ENCODE assay signal across 8 cellular contexts in the genomic region with DNA sequence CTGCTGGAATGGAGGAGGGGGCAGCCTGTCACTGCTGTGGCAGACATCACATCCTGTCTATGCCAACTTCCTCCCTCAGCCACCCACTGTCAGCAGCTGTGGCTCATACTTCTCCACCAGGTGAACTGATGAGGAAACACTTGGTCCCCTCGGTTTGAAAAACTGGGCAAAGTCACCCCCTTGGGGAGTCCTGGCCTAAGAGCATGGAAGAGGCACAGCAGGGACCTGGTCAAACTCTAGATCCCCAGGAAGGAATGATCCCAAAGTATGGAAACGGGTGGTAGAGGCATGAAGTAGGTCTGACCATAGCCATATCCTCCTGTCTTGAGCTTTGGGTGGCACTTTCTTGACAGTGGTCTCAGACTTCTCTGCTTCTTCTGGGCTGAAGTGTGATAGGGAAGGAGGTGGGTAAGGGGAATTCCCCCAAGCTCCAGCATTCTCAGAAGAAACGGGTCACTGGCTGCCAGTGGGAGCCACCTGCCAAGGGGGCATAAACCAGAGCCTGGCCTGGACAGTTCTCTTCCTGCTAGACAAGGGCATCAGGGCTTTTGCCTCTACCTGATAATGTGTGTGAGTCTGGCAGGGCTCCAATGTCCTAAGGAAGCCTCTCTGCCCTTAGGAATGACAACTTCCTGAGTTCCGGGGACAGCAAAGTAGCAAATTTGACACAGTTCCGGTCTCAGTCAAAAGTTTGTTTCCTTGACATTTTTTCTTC. TPM values are rescaled to one million over a fixed set of nuclear protein-coding genes. Genes with fewer than 3 reads are reported as not detected.
DNase-seq lines count a peak whose midpoint lies in the region; ATAC-seq and TF ChIP-seq lines count a peak whose summit lies in the region.

No MANE protein-coding gene starts in this region.

- no peak for TF ChIP-seq CTCF in lower lobe of right lung (IDR thresholded peaks at IDR 0.05)
- no peak for TF ChIP-seq CTCF in brain microvascular endothelial cell (IDR thresholded peaks at IDR 0.05; ENCODE audit: low read depth, low read length, missing control alignments)

- DNase-seq in NAMALWA (ENCODE audit: low spot score) (peak; percentile 37), lower lobe of right lung (no peak), brain microvascular endothelial cell (no peak)
- DNase-seq in activated T-cell treated with anti-CD3 and anti-CD28 coated beads, Interleukin-2, amount 50 U/mL, for 4 hours, result peak; percentile 63
- DNase-seq in stimulated activated naive CD4-positive, alpha-beta T cell treated with Interleukin-2 at 50 U/mL for 16 hours (lab: John Stamatoyannopoulos, UW), result peak; percentile 26

- intact Hi-C loops in lower lobe of right lung (cut with DNase I), result no loop called here

- H3K4me3 Mint-ChIP-seq in activated T-cell treated with anti-CD3 and anti-CD28 coated beads, Interleukin-2, amount 50 U/mL, for 4 hours, result peak overlapping the region; percentile 60

- H3K9me3 Mint-ChIP-seq in activated T-cell treated with anti-CD3 and anti-CD28 coated beads, Interleukin-2, amount 50 U/mL, for 4 hours, result no peaks in the 10 kb centered on the region

- H3K36me3 ChIP-seq in lower lobe of right lung (no peaks in the 10 kb centered on the region), brain microvascular endothelial cell (replicated peaks) (no peaks in the 10 kb centered on the region)

- H3K27me3 ChIP-seq in lower lobe of right lung (ENCODE audit: low read depth) (no peaks in the 10 kb centered on the region), brain microvascular endothelial cell (replicated peaks) (no peaks in the 10 kb centered on the region)

- H3K4me3 ChIP-seq in lower lobe of right lung, result no peak overlapping the region
- H3K4me3 ChIP-seq in brain microvascular endothelial cell (ENCODE audit: low read depth, low read length), result no peak overlapping the region

- peaks cover 1% of the 10 kb centered on the region for H3K36me3 Mint-ChIP-seq in activated T-cell treated with anti-CD3 and anti-CD28 coated beads, Interleukin-2, amount 50 U/mL, for 4 hours (ENCODE audit: insufficient read depth)

- peaks cover 68% of the 10 kb centered on the region for H3K4me1 ChIP-seq in lower lobe of right lung

- ATAC-seq in activated T-cell treated with anti-CD3 and anti-CD28 coated beads, Interleukin-2, amount 50 U/mL, for 4 hours, result peak; percentile 66 to 71
- ATAC-seq in lower lobe of right lung (no peak), GM18868 (IDR thresholded peaks at IDR 0.05; ENCODE audit: unreplicated experiment) (no peak), HG03135 (IDR thresholded peaks at IDR 0.05; ENCODE audit: unreplicated experiment) (no peak), GM21723 (IDR thresholded peaks at IDR 0.05; ENCODE audit: unreplicated experiment) (no peak)

- no peaks in the 10 kb centered on the region for H3K9me3 ChIP-seq in lower lobe of right lung

- H3K27ac ChIP-seq in lower lobe of right lung (peak overlapping the region; percentile 87), brain microvascular endothelial cell (no peak overlapping the region)

- in situ Hi-C loops in brain microvascular endothelial cell (cut with HindIII; ENCODE audit: low pct_ligation_motif_present, low sequenced_read_pairs), result no loop called here

- H3K4me1 Mint-ChIP-seq in activated T-cell treated with anti-CD3 and anti-CD28 coated beads, Interleukin-2, amount 50 U/mL, for 4 hours (ENCODE audit: low read depth), result peaks cover 95% of the 10 kb centered on the region

- H3K27me3 Mint-ChIP-seq in activated T-cell treated with anti-CD3 and anti-CD28 coated beads, Interleukin-2, amount 50 U/mL, for 4 hours (ENCODE audit: low read depth), result no peaks in the 10 kb centered on the region

RNA-seq across cellular contexts. Expression of gene FMNL3, which starts 36.0 kb away (rescaled TPM):
- total RNA-seq in activated T-cell treated with anti-CD3 and anti-CD28 coated beads, Interleukin-2, amount 50 U/mL, for 4 hours, result 10 to 100 TPM; 22.1 to 24.0 (median 23.6) TPM
- total RNA-seq in lower lobe of right lung, result 36.1 TPM

RNA-seq across cellular contexts. Expression of gene PRPF40B, which starts 47.8 kb away (rescaled TPM):
- 10 to 100 TPM in 2 of 3 donors, 1 to 10 TPM in 1; 8.0 to 10.9 (median 10.6) TPM for total RNA-seq in activated T-cell treated with anti-CD3 and anti-CD28 coated beads, Interleukin-2, amount 50 U/mL, for 4 hours
- total RNA-seq in lower lobe of right lung, result 19.3 TPM

Comparison
In these comparisons a context has a peak if more than half of its experiments do, and no peak if none do; other contexts are left out.
1. DNase-seq: peak in NAMALWA (single experiment), activated T-cell treated with anti-CD3 and anti-CD28 coated beads, Interleukin-2, amount 50 U/mL, for 4 hours (single experiment) and stimulated activated naive CD4-positive, alpha-beta T cell treated with Interleukin-2 at 50 U/mL for 16 hours (single experiment); none in lower lobe of right lung (single experiment) and brain microvascular endothelial cell (single experiment).
2. ATAC-seq: peak in activated T-cell treated with anti-CD3 and anti-CD28 coated beads, Interleukin-2, amount 50 U/mL, for 4 hours (2 of 2); none in lower lobe of right lung (0 of 2), GM18868 (single experiment), HG03135 (single experiment) and GM21723 (single experiment).